ENCODE assay signal across 19 cellular contexts in the genomic region with DNA sequence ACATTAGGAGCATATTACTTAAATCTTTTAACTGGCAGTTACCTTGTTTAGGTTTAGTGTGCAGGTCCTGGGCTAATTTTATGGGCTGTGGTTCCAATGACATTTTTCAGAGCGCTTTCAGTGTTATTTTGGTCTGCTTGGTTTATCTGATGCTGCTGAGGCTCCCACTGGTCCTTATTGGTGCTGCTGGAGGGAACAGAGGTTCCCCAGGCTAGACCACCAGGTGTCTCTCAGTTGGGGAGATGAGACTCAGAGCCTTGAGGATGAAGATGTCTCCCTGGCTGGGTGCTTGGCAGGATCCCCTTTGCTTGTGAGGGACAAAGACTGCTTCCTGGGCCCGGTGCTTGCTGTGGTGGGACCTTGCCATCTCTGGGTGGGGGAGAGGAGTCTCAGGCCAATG.
"Had no signal": no experiment of that assay in that cellular context is flagged by ENCODE, and none has a peak within 500 bp of the region (broad histone marks: within the 10 kb centered on the region; RNA-seq: fewer than 3 reads in every experiment).

No MANE protein-coding gene starts in this region.

- H3K4me1 ChIP-seq: heart right ventricle, pancreas, psoas muscle, right atrium auricular region, transverse colon had no signal

- H3K4me3 Mint-ChIP-seq: activated naive CD8-positive, alpha-beta T cell treated with anti-CD3 and anti-CD28 coated beads for 36 hours; activated T-cell treated with anti-CD3 and anti-CD28 coated beads, Interleukin-2, amount 50 U/mL, for 4 hours; memory B cell; nephron progenitor cell had no signal

- H3K27ac Mint-ChIP-seq: activated naive CD8-positive, alpha-beta T cell treated with anti-CD3 and anti-CD28 coated beads for 36 hours; activated T-helper 2 cell treated with anti-CD3 and anti-CD28 coated beads, Interferon-gamma antibody, Interleukin-2, Interleukin-4, amounts not matched to agents 10 μg/mL and 5 μg/mL and 100 μg/mL, durations not matched to agents 14 hours and 24 hours and 36 hours; memory B cell; nephron progenitor cell had no signal

- H3K27me3 Mint-ChIP-seq: activated naive CD8-positive, alpha-beta T cell treated with anti-CD3 and anti-CD28 coated beads for 36 hours; memory B cell had no signal

- H3K27ac ChIP-seq: heart right ventricle, pancreas, psoas muscle, right atrium auricular region, transverse colon had no signal

- H3K4me3 ChIP-seq: heart right ventricle, pancreas, psoas muscle, right atrium auricular region, transverse colon had no signal

- H3K4me1 Mint-ChIP-seq: memory B cell, nephron progenitor cell had no signal

- H3K27me3 ChIP-seq: heart right ventricle, pancreas, right atrium auricular region, transverse colon had no signal

- DNase-seq: activated CD8-positive, alpha-beta memory T cell treated with anti-CD3 and anti-CD28 coated beads, Interleukin-2, amount 50 U/mL, for 48 hours; activated naive CD4-positive, alpha-beta T cell treated with Interleukin-2 at 50 U/mL for 16 hours; activated naive CD8-positive, alpha-beta T cell treated with anti-CD3 and anti-CD28 coated beads for 36 hours; activated T-cell treated with anti-CD3 and anti-CD28 coated beads, Interleukin-2, amount 50 U/mL, for 4 hours; amygdala; cortex of kidney; erythroblast; foreskin fibroblast; heart right ventricle; left colon; nephron progenitor cell; pancreas; psoas muscle; stimulated activated CD4-positive, alpha-beta T cell treated with anti-CD3 and anti-CD28 coated beads, Interleukin-4, amount 100 ng/mL, for 24 hours; T-helper 9 cell; transverse colon had no signal

- H3K9me3 ChIP-seq: pancreas, transverse colon had no signal

- H3K36me3 Mint-ChIP-seq: activated naive CD8-positive, alpha-beta T cell treated with anti-CD3 and anti-CD28 coated beads for 36 hours; memory B cell had no signal

- ATAC-seq: activated T-cell treated with anti-CD3 and anti-CD28 coated beads, Interleukin-2, amount 50 U/mL, for 4 hours; heart right ventricle; left colon; pancreas; psoas muscle had no signal

- H3K36me3 ChIP-seq: heart right ventricle, pancreas, right atrium auricular region, transverse colon had no signal
